ENCODE assay signal across 27 cellular contexts in the genomic region with DNA sequence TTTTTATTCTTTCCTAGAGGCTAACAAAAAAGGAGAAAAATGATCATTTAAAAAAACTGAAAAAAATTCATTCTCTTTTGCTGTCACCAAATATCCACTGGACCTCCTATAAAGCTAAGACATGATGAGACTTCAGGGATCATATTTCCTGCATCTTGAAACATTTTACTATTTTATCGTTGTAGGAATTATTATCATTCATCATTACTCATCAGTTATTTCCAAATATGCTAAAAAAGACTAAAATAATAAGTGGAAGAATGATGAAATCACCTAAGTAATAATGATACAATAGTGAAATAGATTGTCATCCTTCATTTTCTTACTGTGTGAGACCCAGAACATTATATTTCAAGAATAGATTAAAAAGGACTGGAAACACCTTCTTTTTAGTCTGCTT.
"Had no signal": no experiment of that assay in that cellular context is flagged by ENCODE, and none has a peak within 500 bp of the region (broad histone marks: within the 10 kb centered on the region; RNA-seq: fewer than 3 reads in every experiment).

No MANE protein-coding gene starts in this region.

- H3K27me3 ChIP-seq: colonic mucosa, dorsolateral prefrontal cortex, esophagus muscularis mucosa, neural progenitor cell, ovary, right atrium auricular region, tibial artery had no signal

- H3K9me3 ChIP-seq: colonic mucosa, esophagus muscularis mucosa, left ventricle myocardium inferior, ovary, psoas muscle, right atrium auricular region, tibial artery had no signal

- H3K9ac ChIP-seq: neural progenitor cell had no signal

- H3K9me3 Mint-ChIP-seq: activated naive CD8-positive, alpha-beta T cell treated with anti-CD3 and anti-CD28 coated beads, Interleukin-2, amount 10 ng/mL, durations not matched to agents 7 days and 5 days; activated T-cell treated with anti-CD3 and anti-CD28 coated beads, Interleukin-2, amount 50 U/mL, for 24 hours; activated T-helper 2 cell treated with anti-CD3 and anti-CD28 coated beads, Interferon-gamma antibody, Interleukin-2, Interleukin-4, amounts not matched to agents 10 μg/mL and 5 μg/mL and 100 μg/mL, durations not matched to agents 14 hours and 24 hours and 36 hours; mesothelial cell of epicardium; naive thymus-derived CD8-positive, alpha-beta T cell; stimulated activated naive CD8-positive, alpha-beta T cell treated with anti-CD3 and anti-CD28 coated beads, Interleukin-15, Interleukin-2, amounts not matched to agents 100 ng/mL and 50 ng/mL, for 24 hours; T-cell had no signal

- H3K36me3 ChIP-seq: colonic mucosa, esophagus muscularis mucosa, left ventricle myocardium inferior, neural progenitor cell, ovary, right atrium auricular region, WERI-Rb-1 had no signal

- H3K4me1 ChIP-seq: colonic mucosa, esophagus muscularis mucosa, neural progenitor cell, psoas muscle, right atrium auricular region, tibial artery had no signal

- H3K4me2 ChIP-seq: neural progenitor cell had no signal

- H3K27me3 Mint-ChIP-seq: activated naive CD8-positive, alpha-beta T cell treated with anti-CD3 and anti-CD28 coated beads, Interleukin-2, amount 10 ng/mL, durations not matched to agents 7 days and 5 days; activated T-cell treated with anti-CD3 and anti-CD28 coated beads, Interleukin-2, amount 50 U/mL, for 24 hours; naive thymus-derived CD8-positive, alpha-beta T cell; stimulated activated naive CD8-positive, alpha-beta T cell treated with anti-CD3 and anti-CD28 coated beads, Interleukin-15, Interleukin-2, amounts not matched to agents 100 ng/mL and 50 ng/mL, for 24 hours; T-cell had no signal

- H3K27ac ChIP-seq: colonic mucosa, dorsolateral prefrontal cortex, esophagus muscularis mucosa, left ventricle myocardium inferior, neural progenitor cell, ovary, psoas muscle, right atrium auricular region, tibial artery, WERI-Rb-1 had no signal

- ATAC-seq: naive thymus-derived CD8-positive, alpha-beta T cell; psoas muscle; T-cell had no signal

- H3K4me3 ChIP-seq: colonic mucosa, dorsolateral prefrontal cortex, esophagus muscularis mucosa, left ventricle myocardium inferior, neural progenitor cell, ovary, psoas muscle, right atrium auricular region, tibial artery had no signal

- H3K4me3 Mint-ChIP-seq: activated naive CD8-positive, alpha-beta T cell treated with anti-CD3 and anti-CD28 coated beads, Interleukin-2, amount 10 ng/mL, durations not matched to agents 7 days and 5 days; activated T-cell treated with anti-CD3 and anti-CD28 coated beads, Interleukin-2, amount 50 U/mL, for 24 hours; mesothelial cell of epicardium; naive thymus-derived CD8-positive, alpha-beta T cell; neural progenitor cell; stimulated activated naive CD8-positive, alpha-beta T cell treated with anti-CD3 and anti-CD28 coated beads, Interleukin-15, Interleukin-2, amounts not matched to agents 100 ng/mL and 50 ng/mL, for 24 hours; T-cell had no signal

- FAIRE-seq: bronchial epithelial cell, TTC549 had no signal

- H3K27ac Mint-ChIP-seq: activated naive CD8-positive, alpha-beta T cell treated with anti-CD3 and anti-CD28 coated beads, Interleukin-2, amount 10 ng/mL, durations not matched to agents 7 days and 5 days; activated T-cell treated with anti-CD3 and anti-CD28 coated beads, Interleukin-2, amount 50 U/mL, for 24 hours; activated T-helper 2 cell treated with anti-CD3 and anti-CD28 coated beads, Interferon-gamma antibody, Interleukin-2, Interleukin-4, amounts not matched to agents 10 μg/mL and 5 μg/mL and 100 μg/mL, durations not matched to agents 14 hours and 24 hours and 36 hours; mesothelial cell of epicardium; naive thymus-derived CD8-positive, alpha-beta T cell; neural progenitor cell; stimulated activated naive CD8-positive, alpha-beta T cell treated with anti-CD3 and anti-CD28 coated beads, Interleukin-15, Interleukin-2, amounts not matched to agents 100 ng/mL and 50 ng/mL, for 24 hours; T-cell had no signal

- DNase-seq: activated CD4-positive, alpha-beta T cell treated with anti-CD3 and anti-CD28 coated beads, Interleukin-2, amount 50 U/mL, for 1 hour; activated CD4-positive, CD25-positive, alpha-beta regulatory T cell treated with anti-CD3 and anti-CD28 coated beads, Interleukin-2, amount 50 U/mL, for 72 hours; activated CD8-positive, alpha-beta memory T cell treated with anti-CD3 and anti-CD28 coated beads for 24 hours; activated CD8-positive, alpha-beta memory T cell treated with anti-CD3 and anti-CD28 coated beads, Interleukin-2, amount 50 U/mL, for 4 hours; activated naive CD4-positive, alpha-beta T cell treated with Interleukin-2 at 50 U/mL for 16 hours; activated naive CD8-positive, alpha-beta T cell treated with anti-CD3 and anti-CD28 coated beads, Interleukin-2, amount 10 ng/mL, durations not matched to agents 7 days and 5 days; activated T-cell treated with anti-CD3 and anti-CD28 coated beads, Interleukin-2, amount 50 U/mL, for 24 hours; amygdala; colonic mucosa; dorsolateral prefrontal cortex; foreskin melanocyte; left ventricle myocardium inferior; naive thymus-derived CD8-positive, alpha-beta T cell; ovary; psoas muscle; stimulated activated CD4-positive, alpha-beta T cell treated with anti-CD3 and anti-CD28 coated beads, Interleukin-1b, Interleukin-23, amount 100 ng/mL, for 48 hours; T-cell; tibial artery; WERI-Rb-1 had no signal

- H2AFZ ChIP-seq: neural progenitor cell had no signal

- H3K4me1 Mint-ChIP-seq: activated naive CD8-positive, alpha-beta T cell treated with anti-CD3 and anti-CD28 coated beads, Interleukin-2, amount 10 ng/mL, durations not matched to agents 7 days and 5 days; mesothelial cell of epicardium had no signal
